8 cellular contexts compared by ENCODE assay signal in the genomic region with DNA sequence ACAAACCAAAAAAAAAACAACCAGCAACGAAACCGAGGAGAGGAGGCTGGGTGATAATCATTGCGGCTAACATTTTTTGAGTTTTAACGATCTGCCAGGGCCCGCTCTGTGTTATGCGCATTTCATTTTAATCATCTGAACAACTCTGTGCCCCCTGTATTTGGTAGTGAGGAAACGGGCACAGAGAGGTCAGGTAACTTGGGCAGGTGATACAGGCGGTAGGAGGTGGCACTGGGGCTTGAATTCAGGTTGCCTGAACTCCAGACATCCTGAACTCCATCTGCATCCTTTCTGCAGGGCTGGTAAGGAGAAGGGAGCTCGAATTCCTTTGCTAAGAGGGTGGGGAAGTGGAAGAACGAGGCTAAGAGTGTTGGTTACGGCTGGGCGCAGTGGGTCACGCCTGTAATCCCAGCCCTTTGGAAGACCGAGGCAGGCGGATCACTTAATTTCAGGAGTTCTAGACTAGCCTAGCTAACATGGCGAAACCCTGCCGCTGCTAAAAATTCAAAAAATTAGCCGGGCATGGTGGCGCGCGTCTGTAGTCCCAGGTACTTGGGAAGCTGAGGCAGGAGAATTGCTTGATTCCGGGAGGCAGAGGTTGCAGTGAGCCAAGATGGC. TPM values are rescaled to one million over a fixed set of nuclear protein-coding genes. Genes with fewer than 3 reads are reported as not detected.
DNase-seq lines count a peak whose midpoint lies in the region; ATAC-seq, FAIRE-seq and TF ChIP-seq lines count a peak whose summit lies in the region.

No MANE protein-coding gene starts in this region.

- peaks cover 9 to 20% of the 10 kb centered on the region in 2 experiments for H3K36me3 ChIP-seq in mesenchymal stem cell (ENCODE audit: control insufficient read depth in 1 of 2, insufficient read depth in 2 of 2, low read depth in 1 of 2, low read length in 2 of 2)

- H3K4me3 Mint-ChIP-seq in stimulated activated naive CD8-positive, alpha-beta T cell treated with anti-CD3 and anti-CD28 coated beads, Interleukin-15, Interleukin-2, amounts not matched to agents 100 ng/mL and 50 ng/mL, for 24 hours, result peak overlapping the region; percentile 95

- H3K9ac ChIP-seq in mesenchymal stem cell (ENCODE audit: low read length), result peak overlapping the region; percentile 93

- CTCF ChIA-PET in GM10248 (lab: Yijun Ruan, JAX), result interaction anchor here (1.2 to 2.4 kb wide), 4 partner anchors 8 to 372 kb away, joined by 4 to 10 read pairs (median 5); no protein-coding TSS in a partner anchor

- no peak overlapping the region for H2AK5ac ChIP-seq in mesenchymal stem cell (ENCODE audit: low read length, severe bottlenecking)

- H2BK12ac ChIP-seq in mesenchymal stem cell (ENCODE audit: low read length in 2 of 2), result peak overlapping the region in 1 of 2 experiments; percentile 10

- peak overlapping the region in 1 of 2 experiments; percentile 17 for H3K4ac ChIP-seq in mesenchymal stem cell (ENCODE audit: low read depth in 1 of 2, low read length in 2 of 2)

- H4K8ac ChIP-seq in mesenchymal stem cell (ENCODE audit: low read length), result no peak overlapping the region

- H3K27ac Mint-ChIP-seq in stimulated activated naive CD8-positive, alpha-beta T cell treated with anti-CD3 and anti-CD28 coated beads, Interleukin-15, Interleukin-2, amounts not matched to agents 100 ng/mL and 50 ng/mL, for 24 hours, result peak overlapping the region; percentile 46

- H3K36me3 Mint-ChIP-seq in stimulated activated naive CD8-positive, alpha-beta T cell treated with anti-CD3 and anti-CD28 coated beads, Interleukin-15, Interleukin-2, amounts not matched to agents 100 ng/mL and 50 ng/mL, for 24 hours (ENCODE audit: low read depth), result peaks cover 15% of the 10 kb centered on the region

- no peak overlapping the region for H3K18ac ChIP-seq in mesenchymal stem cell (ENCODE audit: low read depth in 1 of 2, low read length in 2 of 2)

- FAIRE-seq in frontal cortex (lab: Jason Lieb, UNC), result no peak

- in situ Hi-C loops in astrocyte of the cerebellum (cut with HindIII; ENCODE audit: low sequenced_read_pairs), result loop anchor here (10.0 kb wide), 1 partner anchor 57 kb away; a partner anchor contains a TSS

- H3K27me3 Mint-ChIP-seq in stimulated activated naive CD8-positive, alpha-beta T cell treated with anti-CD3 and anti-CD28 coated beads, Interleukin-15, Interleukin-2, amounts not matched to agents 100 ng/mL and 50 ng/mL, for 24 hours, result no peaks in the 10 kb centered on the region

- H3K9me3 Mint-ChIP-seq in stimulated activated naive CD8-positive, alpha-beta T cell treated with anti-CD3 and anti-CD28 coated beads, Interleukin-15, Interleukin-2, amounts not matched to agents 100 ng/mL and 50 ng/mL, for 24 hours, result no peaks in the 10 kb centered on the region

- H3K27me3 ChIP-seq in mesenchymal stem cell (ENCODE audit: control insufficient read depth in 1 of 2, insufficient read depth in 1 of 2, low read length in 2 of 2), result no peaks in the 10 kb centered on the region

- H2BK120ac ChIP-seq in mesenchymal stem cell (ENCODE audit: low read depth, low read length), result no peak overlapping the region

- ATAC-seq in stimulated activated naive CD8-positive, alpha-beta T cell treated with anti-CD3 and anti-CD28 coated beads, Interleukin-15, Interleukin-2, amounts not matched to agents 100 U/mL and 50 U/mL, for 24 hours, result no peak
- ATAC-seq in HG02642 (IDR thresholded peaks at IDR 0.05; ENCODE audit: poor library complexity, unreplicated experiment) (no peak), GM18502 (IDR thresholded peaks at IDR 0.05; ENCODE audit: poor library complexity, unreplicated experiment) (no peak)

- H3K4me3 ChIP-seq in astrocyte of the cerebellum (ENCODE audit: low read depth, low read length) (peak overlapping the region; percentile 85), mesenchymal stem cell (ENCODE audit: insufficient read depth in 1 of 2, low read depth in 1 of 2, low read length in 2 of 2) (peak overlapping the region; percentile 69 to 83)

- peak overlapping the region; percentile 75 for H4K91ac ChIP-seq in mesenchymal stem cell (ENCODE audit: low read length)

- peaks cover 65% of the 10 kb centered on the region for H3K4me1 Mint-ChIP-seq in stimulated activated naive CD8-positive, alpha-beta T cell treated with anti-CD3 and anti-CD28 coated beads, Interleukin-15, Interleukin-2, amounts not matched to agents 100 ng/mL and 50 ng/mL, for 24 hours (ENCODE audit: low read depth)

- no peak overlapping the region for H3K27ac ChIP-seq in mesenchymal stem cell (ENCODE audit: low read length, poor library complexity, severe bottlenecking)

- TF ChIP-seq CTCF in astrocyte of the cerebellum (IDR thresholded peaks at IDR 0.05; ENCODE audit: low read depth, low read length, missing control alignments) (no peak), GM10248 (IDR thresholded peaks at IDR 0.05; ENCODE audit: control extremely low read depth, extremely low read depth, low read depth, missing control alignments) (no peak)

- peak overlapping the region in 1 of 2 experiments; percentile 87 for H3K14ac ChIP-seq in mesenchymal stem cell (ENCODE audit: low read length in 2 of 2)

- POLR2A ChIA-PET in GM10248 (lab: Yijun Ruan, JAX), result no interaction called here

- H2AFZ ChIP-seq in mesenchymal stem cell (ENCODE audit: low read depth, low read length), result no peak overlapping the region

- peaks cover 4% of the 10 kb centered on the region for H3K4me1 ChIP-seq in mesenchymal stem cell (ENCODE audit: control insufficient read depth, insufficient read depth, low read depth, low read length)

- no peak for DNase-seq in stimulated activated naive CD8-positive, alpha-beta T cell treated with anti-CD3 and anti-CD28 coated beads, Interleukin-15, Interleukin-2, amounts not matched to agents 100 U/mL and 50 U/mL, for 24 hours
- DNase-seq in astrocyte of the cerebellum (ENCODE audit: low read depth) (no peak), mesenchymal stem cell (no peak), frontal cortex (ENCODE audit: low spot score in 2 of 2) (no peak), GM10248 (ENCODE audit: extremely low spot score) (no peak)

- 82% methylated on average over 21 of the region's 22 CpGs for WGBS in mesenchymal stem cell

- no peak overlapping the region for H2BK15ac ChIP-seq in mesenchymal stem cell (ENCODE audit: low read depth, poor library complexity, severe bottlenecking)

- no peak overlapping the region for H2BK5ac ChIP-seq in mesenchymal stem cell (ENCODE audit: low read depth, low read length, poor library complexity, severe bottlenecking)

- peak overlapping the region in 1 of 2 experiments; percentile 96 for H3K23ac ChIP-seq in mesenchymal stem cell (ENCODE audit: low read length in 2 of 2)

- H3K79me1 ChIP-seq in mesenchymal stem cell (replicated peaks; ENCODE audit: low read length, poor library complexity, severe bottlenecking), result peaks cover 17% of the 10 kb centered on the region

- no peaks in the 10 kb centered on the region for H3K9me3 ChIP-seq in mesenchymal stem cell (ENCODE audit: control insufficient read depth, low read length)

- peak overlapping the region; percentile 76 for H3K4me2 ChIP-seq in mesenchymal stem cell (ENCODE audit: low read length, poor library complexity, severe bottlenecking)

RNA-seq across cellular contexts. Expression of a gene that starts 1.1 kb away (rescaled TPM):
- polyA plus RNA-seq in mesenchymal stem cell (2013, experiment 1 of 2), result 11.7 TPM
- 11.8 TPM for polyA plus RNA-seq in mesenchymal stem cell (2013, experiment 2 of 2)
- 42.0 TPM for total RNA-seq in frontal cortex

RNA-seq across cellular contexts. Expression of a gene that starts 6.6 kb away (rescaled TPM):
- polyA plus RNA-seq in mesenchymal stem cell (2013, experiment 1 of 2), result not detected
- not detected for polyA plus RNA-seq in mesenchymal stem cell (2013, experiment 2 of 2)
- not detected for total RNA-seq in frontal cortex

RNA-seq across cellular contexts. Expression of a gene that starts 58.4 kb away (rescaled TPM):
- polyA plus RNA-seq in mesenchymal stem cell (2013, experiment 1 of 2), result 57.5 TPM
- 57.4 TPM for polyA plus RNA-seq in mesenchymal stem cell (2013, experiment 2 of 2)
- 9.4 TPM for total RNA-seq in frontal cortex

RNA-seq across cellular contexts. Expression of a gene that starts 58.6 kb away (rescaled TPM):
- 1.5 TPM for polyA plus RNA-seq in mesenchymal stem cell (2013, experiment 1 of 2)
- polyA plus RNA-seq in mesenchymal stem cell (2013, experiment 2 of 2), result 1.6 TPM
- total RNA-seq in frontal cortex, result 4.9 TPM
